ENCODE assay signal across 9 cellular contexts in genomic region chr16:1826691-1827573, GRCh38. TPM values are rescaled to one million over a fixed set of nuclear protein-coding genes. Genes with fewer than 3 reads are reported as not detected.
A peak's percentile ranks its signal among the peaks of the same experiment; 100 is the strongest.
DNase-seq lines count a peak whose midpoint lies in the region; ATAC-seq, FAIRE-seq and TF ChIP-seq lines count a peak whose summit lies in the region.
"Had no signal": no experiment of that assay in that cellular context is flagged by ENCODE, and none has a peak within 500 bp of the region (broad histone marks: within the 10 kb centered on the region; RNA-seq: fewer than 3 reads in every experiment).

FAHD1 (plus strand) TSS chr16:1827206; CDS start chr16:1827239, 33 bp downstream.
HAGH (minus strand) TSS chr16:1826825; CDS start chr16:1826787, 38 bp downstream.

- peak; percentile 76 for ATAC-seq in HG03378 (IDR thresholded peaks at IDR 0.05; ENCODE audit: unreplicated experiment)
- peak; percentile 87 to 90 for ATAC-seq in activated CD4-positive, CD25-positive, alpha-beta regulatory T cell treated with anti-CD3 and anti-CD28 coated beads, Interleukin-2, amount 50 U/mL, for 24 hours
- ATAC-seq in central memory CD8-positive, alpha-beta T cell (replicated peaks; ENCODE audit: extremely low read depth, poor library complexity, severe bottlenecking): peak; percentile 87

- dilution Hi-C loops in keratinocyte (cut with MboI; ENCODE audit: extremely low pct_ligation_motif_present, low sequenced_read_pairs): no loop called here

- H3K27me3 Mint-ChIP-seq in central memory CD8-positive, alpha-beta T cell: no peaks in the 10 kb centered on the region

- peak within 1 kb of the TSS; percentile 88 for H3K9ac ChIP-seq in keratinocyte (ENCODE audit: control insufficient read depth, extremely low read depth, insufficient read depth, low read length)

- H3K4me3 Mint-ChIP-seq in central memory CD8-positive, alpha-beta T cell: peak within 1 kb of the TSS; percentile 87

- TF ChIP-seq POLR2A in GM19099 (IDR thresholded peaks at IDR 0.05; ENCODE audit: extremely low read depth, insufficient read length, low read depth): peak; percentile 67

- H3K4me3 ChIP-seq in keratinocyte (ENCODE audit: control insufficient read depth in 2 of 3, extremely low read depth in 1 of 3, insufficient read depth in 2 of 3, low read depth in 1 of 3, low read length in 3 of 3): peak within 1 kb of the TSS; percentile 90 to 99 (median 99)

- H3K36me3 Mint-ChIP-seq in central memory CD8-positive, alpha-beta T cell (ENCODE audit: insufficient read depth): peaks cover 13% of the 10 kb centered on the region

- no peaks in the 10 kb centered on the region for H3K27me3 ChIP-seq in keratinocyte (ENCODE audit: control insufficient read depth, extremely low read depth, insufficient read depth, low read length)

- H3K36me3 ChIP-seq in keratinocyte (ENCODE audit: control insufficient read depth in 2 of 2, extremely low read depth in 1 of 2, insufficient read depth in 2 of 2, low read length in 2 of 2): peaks cover 1 to 5% of the 10 kb centered on the region in 2 experiments

- peak within 1 kb of the TSS; percentile 96 for H3K4me2 ChIP-seq in keratinocyte (ENCODE audit: control insufficient read depth, extremely low read depth, insufficient read depth, low read depth, low read length)

- peaks cover 27% of the 10 kb centered on the region for H3K4me1 Mint-ChIP-seq in central memory CD8-positive, alpha-beta T cell

- DNase-seq in AG20443 (ENCODE audit: low spot score) (peak; percentile 100), NCI-H446 treated with DMSO at 0.1 percent for 48 hours (lab: John Stamatoyannopoulos, UW) (peak; percentile 82), keratinocyte (ENCODE audit: low read depth, low spot score) (no peak)
- peak; percentile 88 to 91 for DNase-seq in central memory CD8-positive, alpha-beta T cell (ENCODE audit: low spot score in 2 of 2)
- peak; percentile 80 to 86 (median 81) for DNase-seq in stimulated activated CD4-positive, alpha-beta T cell treated with anti-CD3 and anti-CD28 coated beads, Interleukin-12 subunit alpha, Interleukin-12 subunit beta, amount 100 ng/mL, for 48 hours (ENCODE audit: low read depth in 2 of 3, low spot score in 1 of 3)

- H3K79me2 ChIP-seq in keratinocyte (ENCODE audit: control insufficient read depth, insufficient read depth, low read length): peaks cover 26% of the 10 kb centered on the region

- H3K27ac ChIP-seq in keratinocyte (ENCODE audit: control insufficient read depth, insufficient read depth, low read length): peak within 1 kb of the TSS; percentile 70

- peak within 1 kb of the TSS; percentile 95 for H2AFZ ChIP-seq in keratinocyte (ENCODE audit: control insufficient read depth, low read length)

- no peaks in the 10 kb centered on the region for H3K9me1 ChIP-seq in keratinocyte (ENCODE audit: control insufficient read depth, extremely low read depth, insufficient read depth, low read length)

- no peak for TF ChIP-seq CTCF in keratinocyte (optimal IDR thresholded peaks at IDR 0.05 in 1 of 3, IDR thresholded peaks at IDR 0.05 in 1 of 3, conservative IDR thresholded peaks at IDR 0.05 in 1 of 3; ENCODE audit: extremely low read depth in 1 of 3, insufficient read depth in 2 of 3, low read length in 3 of 3)

- FAIRE-seq in keratinocyte (lab: Jason Lieb, UNC): peak; percentile 5
- FAIRE-seq: TTC549 had no signal

- peak within 1 kb of the TSS; percentile 95 for H3K27ac Mint-ChIP-seq in central memory CD8-positive, alpha-beta T cell (ENCODE audit: low read depth)

- peaks cover 18% of the 10 kb centered on the region for H3K4me1 ChIP-seq in keratinocyte (ENCODE audit: control insufficient read depth, extremely low read depth, insufficient read depth, low read length)

- no peaks in the 10 kb centered on the region for H3K9me3 ChIP-seq in keratinocyte (ENCODE audit: control insufficient read depth, low read depth, low read length)

- H4K20me1 ChIP-seq in keratinocyte (ENCODE audit: control insufficient read depth, extremely low read depth, insufficient read depth, low read length): no peaks in the 10 kb centered on the region

- no peaks in the 10 kb centered on the region for H3K9me3 Mint-ChIP-seq in central memory CD8-positive, alpha-beta T cell

RNA-seq across cellular contexts. Expression of gene FAHD1, which starts in this region (rescaled TPM):
- polyA plus RNA-seq in keratinocyte: 29.4 to 59.5 TPM (median 36.8 TPM) in 3 replicates
- polyA plus RNA-seq in keratinocyte (2011; ENCODE audit: low read depth): 23.9 TPM
- 28.3 and 59.4 TPM in 2 replicates for polyA plus RNA-seq in keratinocyte (2011; cell fraction: cytosol; rRNA removed)
- polyA plus RNA-seq in keratinocyte (2011; cell fraction: nucleus; rRNA removed): 24.1 and 34.8 TPM in 2 replicates
- 27.6 and 47.5 TPM in 2 replicates for polyA plus RNA-seq in keratinocyte (2012; ENCODE audit: low replicate concordance)
- 11.1 to 29.0 TPM (median 19.7 TPM) in 3 replicates for polyA minus RNA-seq in keratinocyte
- polyA minus RNA-seq in keratinocyte (2011; cell fraction: cytosol; rRNA and poly(A)+ RNA removed): 55.8 TPM
- polyA minus RNA-seq in keratinocyte (2011; cell fraction: nucleus; rRNA and poly(A)+ RNA removed): 21.7 and 30.0 TPM in 2 replicates

RNA-seq across cellular contexts. Expression of gene HAGH, which starts in this region (rescaled TPM):
- polyA plus RNA-seq in keratinocyte: 17.7 to 31.2 TPM (median 22.2 TPM) in 3 replicates
- 53.4 TPM for polyA plus RNA-seq in keratinocyte (2011; ENCODE audit: low read depth)
- polyA plus RNA-seq in keratinocyte (2011; cell fraction: cytosol; rRNA removed): 13.7 and 25.2 TPM in 2 replicates
- 19.0 and 28.6 TPM in 2 replicates for polyA plus RNA-seq in keratinocyte (2011; cell fraction: nucleus; rRNA removed)
- polyA plus RNA-seq in keratinocyte (2012; ENCODE audit: low replicate concordance): 22.1 and 40.3 TPM in 2 replicates
- 11.5 to 22.0 TPM (median 21.0 TPM) in 3 replicates for polyA minus RNA-seq in keratinocyte
- polyA minus RNA-seq in keratinocyte (2011; cell fraction: cytosol; rRNA and poly(A)+ RNA removed): 19.6 TPM
- polyA minus RNA-seq in keratinocyte (2011; cell fraction: nucleus; rRNA and poly(A)+ RNA removed): 9.1 and 12.8 TPM in 2 replicates
